In genomic region chr11:86066033-86066432, GRCh38 we compare ENCODE assay signal across 8 cellular contexts. TPM values are rescaled to one million over a fixed set of nuclear protein-coding genes. Genes with fewer than 3 reads are reported as not detected.
DNase-seq lines count a peak whose midpoint lies in the region; ATAC-seq, FAIRE-seq and TF ChIP-seq lines count a peak whose summit lies in the region.

No MANE protein-coding gene starts in this region.

- no peaks in the 10 kb centered on the region for H3K9me3 Mint-ChIP-seq in activated naive CD8-positive, alpha-beta T cell (ENCODE audit: low read depth)

- no peak for FAIRE-seq in kidney (lab: Jason Lieb, UNC)

- H3K4me2 ChIP-seq in SK-N-SH, result peak overlapping the region; percentile 69

- H3K4me1 ChIP-seq in SK-N-SH (ENCODE audit: control insufficient read depth in 1 of 2, insufficient read depth in 2 of 2, low read depth in 1 of 2, low read length in 1 of 2) (peaks cover 14 to 35% of the 10 kb centered on the region in 2 experiments), kidney (ENCODE audit: control insufficient read depth in 1 of 2, insufficient read depth in 1 of 2, low read depth in 1 of 2, low read length in 2 of 2) (peaks cover 9 to 31% of the 10 kb centered on the region in 2 donors)

- H3K79me2 ChIP-seq in SK-N-SH (ENCODE audit: insufficient read depth), result peaks cover 78% of the 10 kb centered on the region

- peak overlapping the region; percentile 99 for H3K27ac Mint-ChIP-seq in activated naive CD8-positive, alpha-beta T cell

- peak overlapping the region; percentile 92 for H3K9ac ChIP-seq in SK-N-SH
- H3K9ac ChIP-seq in kidney (ENCODE audit: low read length in 2 of 2), result peak overlapping the region; percentile 93 to 98

- H3K9me2 ChIP-seq in SK-N-SH, result no peaks in the 10 kb centered on the region

- peaks cover 69% of the 10 kb centered on the region for H4K20me1 ChIP-seq in SK-N-SH (ENCODE audit: insufficient read depth)

- no peak for DNase-seq in SK-N-SH
- DNase-seq in kidney, result no peak
- no peak for DNase-seq in substantia nigra (lab: John Stamatoyannopoulos, UW)
- no peak for DNase-seq in NCI-H2029 treated with DMSO at 0.1 percent for 48 hours (lab: John Stamatoyannopoulos, UW)
- no peak for DNase-seq in DMS 273 (lab: John Stamatoyannopoulos, UW; ENCODE audit: unreplicated experiment)

- no peak overlapping the region for H2AFZ ChIP-seq in SK-N-SH (ENCODE audit: low read depth)

- H3K36me3 Mint-ChIP-seq in activated naive CD8-positive, alpha-beta T cell, result no peaks in the 10 kb centered on the region

- H3F3A ChIP-seq in SK-N-SH (replicated peaks; ENCODE audit: insufficient read depth), result peaks cover 36% of the 10 kb centered on the region

- TF ChIP-seq RAD21 in SK-N-SH (IDR thresholded peaks at IDR 0.05; ENCODE audit: low read length), result no peak

- no peaks in the 10 kb centered on the region for H3K36me3 ChIP-seq in SK-N-SH (replicated peaks in 1 of 2; ENCODE audit: control insufficient read depth in 1 of 2, insufficient read depth in 2 of 2, low read length in 1 of 2)
- H3K36me3 ChIP-seq in kidney (ENCODE audit: control insufficient read depth in 1 of 2, insufficient read depth in 2 of 2, low read length in 2 of 2), result no peaks in the 10 kb centered on the region

- no peaks in the 10 kb centered on the region for H3K27me3 ChIP-seq in SK-N-SH (ENCODE audit: insufficient read depth)

- H3K27ac ChIP-seq in SK-N-SH (ENCODE audit: low read depth in 2 of 2, low read length in 1 of 2), result peak overlapping the region; percentile 25 to 99
- H3K27ac ChIP-seq in kidney (ENCODE audit: low read depth in 2 of 2, low read length in 2 of 2), result peak overlapping the region; percentile 97 to 99
- H3K27ac ChIP-seq in substantia nigra (ENCODE audit: low read depth, low read length, poor library complexity, severe bottlenecking), result peak overlapping the region; percentile 96

- no peaks in the 10 kb centered on the region for H3K27me3 Mint-ChIP-seq in activated naive CD8-positive, alpha-beta T cell

- POLR2A ChIA-PET in SK-N-SH (lab: Yijun Ruan, JAX), result no interaction called here

- no peak for TF ChIP-seq CTCF in SK-N-SH (IDR thresholded peaks at IDR 0.05)
- TF ChIP-seq CTCF in kidney (IDR thresholded peaks at IDR 0.05; ENCODE audit: borderline replicate concordance, extremely low read depth, insufficient read depth), result no peak

- CTCF ChIA-PET in SK-N-SH (lab: Yijun Ruan, JAX), result interaction anchor here (0.7 to 1.8 kb wide), 2 partner anchors 24 to 114 kb away, joined by 3 to 8 read pairs; no protein-coding TSS in a partner anchor

- no peak for ATAC-seq in SK-N-SH treated with all-trans-retinoic acid at 6 μM for 48 hours
- ATAC-seq in GM18519 (IDR thresholded peaks at IDR 0.05; ENCODE audit: low FRiP score, unreplicated experiment), result no peak

- 23% methylated on average over 3 of the region's 3 CpGs for WGBS in SK-N-SH (ENCODE audit: low lambda C conversion rate)

- peak overlapping the region; percentile 84 to 94; a peak in 3 of 4 replicates for H3K4me3 ChIP-seq in SK-N-SH (ENCODE audit: low read depth in 2 of 2, low read length in 1 of 2)
- peak overlapping the region; percentile 87 to 100 for H3K4me3 ChIP-seq in kidney (ENCODE audit: low read length in 2 of 2)

- H3K9me3 ChIP-seq in SK-N-SH (no peaks in the 10 kb centered on the region), kidney (ENCODE audit: control insufficient read depth in 1 of 2, low read length in 2 of 2) (no peaks in the 10 kb centered on the region)

- intact Hi-C loops in kidney (cut with DNase I), result no loop called here

- peaks cover 64% of the 10 kb centered on the region for H3K4me1 Mint-ChIP-seq in activated naive CD8-positive, alpha-beta T cell (ENCODE audit: low read depth)

- H3K4me3 Mint-ChIP-seq in activated naive CD8-positive, alpha-beta T cell, result peak overlapping the region; percentile 96

- no peak for TF ChIP-seq EP300 in SK-N-SH (IDR thresholded peaks at IDR 0.05; ENCODE audit: borderline replicate concordance in 1 of 2, low read depth in 1 of 2, low read length in 1 of 2)

TF ChIP-seq in SK-N-SH, 30 proteins besides CTCF, POLR2A, EP300 and RAD21:
- TF ChIP-seq USF1 (IDR thresholded peaks at IDR 0.05; ENCODE audit: borderline replicate concordance, low read depth) (no peak), RXRA (IDR thresholded peaks at IDR 0.05; ENCODE audit: borderline replicate concordance, low read depth) (no peak), JUND (IDR thresholded peaks at IDR 0.05) (no peak), CHD2 (IDR thresholded peaks at IDR 0.05; ENCODE audit: low read length, partially characterized antibody) (no peak), SIN3A (IDR thresholded peaks at IDR 0.05; ENCODE audit: borderline replicate concordance, low read depth, low read length) (no peak), SMC3 (IDR thresholded peaks at IDR 0.05; ENCODE audit: low read depth, low read length) (no peak), TAF1 (IDR thresholded peaks at IDR 0.05; ENCODE audit: borderline replicate concordance, low read depth, low read length) (no peak), NFIC (IDR thresholded peaks at IDR 0.05; ENCODE audit: borderline replicate concordance) (no peak), PBX3 (IDR thresholded peaks at IDR 0.05) (no peak), FOXM1 (IDR thresholded peaks at IDR 0.05; ENCODE audit: low read depth) (no peak), RCOR1 (IDR thresholded peaks at IDR 0.05; ENCODE audit: low read length) (no peak)

TF ChIP-seq in SK-N-SH treated with all-trans-retinoic acid at 6 μM for 48 hours, 23 proteins besides CTCF, POLR2A, EP300 and RAD21 (continues in another document):
- TF ChIP-seq CREB5 (CRISPR knock-in tag; IDR thresholded peaks at IDR 0.05; ENCODE audit: low read depth) (no peak), TCF4 (CRISPR knock-in tag; IDR thresholded peaks at IDR 0.05; ENCODE audit: borderline replicate concordance) (no peak), SNAI2 (CRISPR knock-in tag; IDR thresholded peaks at IDR 0.05) (no peak), POU6F1 (CRISPR knock-in tag; IDR thresholded peaks at IDR 0.05; ENCODE audit: borderline replicate concordance, low read depth) (no peak), ZNF8 (CRISPR knock-in tag; IDR thresholded peaks at IDR 0.05) (no peak), TOX (CRISPR knock-in tag; IDR thresholded peaks at IDR 0.05; ENCODE audit: borderline replicate concordance) (no peak), ZNF565 (CRISPR knock-in tag; conservative IDR thresholded peaks at IDR 0.05; ENCODE audit: low read depth) (no peak), GLIS3 (CRISPR knock-in tag; IDR thresholded peaks at IDR 0.05) (no peak), ZFP3 (CRISPR knock-in tag; IDR thresholded peaks at IDR 0.05) (no peak), PPARA (CRISPR knock-in tag; IDR thresholded peaks at IDR 0.05; ENCODE audit: borderline replicate concordance) (no peak), BACH2 (CRISPR knock-in tag; IDR thresholded peaks at IDR 0.05; ENCODE audit: borderline replicate concordance) (no peak), TSHZ2 (CRISPR knock-in tag; IDR thresholded peaks at IDR 0.05) (no peak), ZNF70 (CRISPR knock-in tag; IDR thresholded peaks at IDR 0.05) (no peak)

RNA-seq across cellular contexts. Expression of gene PICALM, which starts 2.9 kb away (rescaled TPM):
- polyA plus RNA-seq in SK-N-SH (2012; rRNA removed) (103 and 147 TPM in 2 replicates), kidney (ENCODE audit: insufficient read depth, low read depth, low replicate concordance) (118 TPM)
- 115 and 124 TPM in 2 replicates for polyA plus RNA-seq in SK-N-SH (2012; cell fraction: cytosol; rRNA removed)
- polyA plus RNA-seq in SK-N-SH (2012; cell fraction: nucleus; rRNA removed), result 63.0 and 149 TPM in 2 replicates
- 244 TPM for total RNA-seq in kidney
